In genomic region chr2:232744963-232745362, GRCh38 we compare ENCODE assay signal across 26 cellular contexts. TPM values are rescaled to one million over a fixed set of nuclear protein-coding genes. Genes with fewer than 3 reads are reported as not detected.
DNase-seq lines count a peak whose midpoint lies in the region; ATAC-seq and TF ChIP-seq lines count a peak whose summit lies in the region.
"Had no signal": no experiment of that assay in that cellular context is flagged by ENCODE, and none has a peak within 500 bp of the region (broad histone marks: within the 10 kb centered on the region; RNA-seq: fewer than 3 reads in every experiment).

No MANE protein-coding gene starts in this region.

- peaks cover 15% of the 10 kb centered on the region for H3K36me3 ChIP-seq in CD8-positive, alpha-beta T cell (ENCODE audit: insufficient read depth, low read length)
- peaks cover 7% of the 10 kb centered on the region for H3K36me3 ChIP-seq in mucosa of descending colon (ENCODE audit: low read depth)
- H3K36me3 ChIP-seq in mesendoderm (ENCODE audit: control insufficient read depth, insufficient read depth, low read length): no peaks in the 10 kb centered on the region

- no CpG with 5 or more reads among the region's 1 CpG for WGBS in mesendoderm (ENCODE audit: extremely low coverage, insufficient coverage, low lambda C conversion rate)

- H3K4me3 Mint-ChIP-seq in CD8-positive, alpha-beta T cell: no peak overlapping the region
- no peak overlapping the region for H3K4me3 Mint-ChIP-seq in activated CD8-positive, alpha-beta T cell treated with anti-CD3 and anti-CD28 coated beads, Interleukin-2, amount 10 ng/mL, durations not matched to agents 7 days and 5 days
- H3K4me3 Mint-ChIP-seq in mesothelial cell of epicardium: no peak overlapping the region
- H3K4me3 Mint-ChIP-seq: CD8-positive, alpha-beta memory T cell; HFFc6 had no signal

- no peaks in the 10 kb centered on the region for H3K79me2 ChIP-seq in mesendoderm (ENCODE audit: control insufficient read depth, insufficient read depth, low read length)

- H3K4me1 ChIP-seq in CD8-positive, alpha-beta T cell (ENCODE audit: insufficient read depth, low read length): no peaks in the 10 kb centered on the region
- H3K4me1 ChIP-seq in mucosa of descending colon (ENCODE audit: low read depth): no peaks in the 10 kb centered on the region
- H3K4me1 ChIP-seq in mesendoderm (ENCODE audit: control insufficient read depth, low read depth, low read length): peaks cover 2% of the 10 kb centered on the region

- H3K36me3 Mint-ChIP-seq in CD8-positive, alpha-beta T cell: peaks cover 51% of the 10 kb centered on the region
- peaks cover 34% of the 10 kb centered on the region for H3K36me3 Mint-ChIP-seq in activated CD8-positive, alpha-beta T cell treated with anti-CD3 and anti-CD28 coated beads, Interleukin-2, amount 10 ng/mL, durations not matched to agents 7 days and 5 days (ENCODE audit: low read depth)
- H3K36me3 Mint-ChIP-seq in mesothelial cell of epicardium: peaks cover 19% of the 10 kb centered on the region

- no peaks in the 10 kb centered on the region for H3K27me3 Mint-ChIP-seq in CD8-positive, alpha-beta T cell (ENCODE audit: low read depth)
- no peaks in the 10 kb centered on the region for H3K27me3 Mint-ChIP-seq in activated CD8-positive, alpha-beta T cell treated with anti-CD3 and anti-CD28 coated beads, Interleukin-2, amount 10 ng/mL, durations not matched to agents 7 days and 5 days (ENCODE audit: low read depth)
- H3K27me3 Mint-ChIP-seq in mesothelial cell of epicardium (ENCODE audit: low read depth): no peaks in the 10 kb centered on the region
- H3K27me3 Mint-ChIP-seq: CD8-positive, alpha-beta memory T cell had no signal

- no peak for TF ChIP-seq CTCF in CD8-positive, alpha-beta T cell (IDR thresholded peaks at IDR 0.05)
- no peak for TF ChIP-seq CTCF in mucosa of descending colon (IDR thresholded peaks at IDR 0.05)
- TF ChIP-seq CTCF in mesothelial cell of epicardium (IDR thresholded peaks at IDR 0.05; ENCODE audit: unreplicated experiment): no peak

- no peaks in the 10 kb centered on the region for H3K9me3 ChIP-seq in CD8-positive, alpha-beta T cell (ENCODE audit: low read length)
- H3K9me3 ChIP-seq in mucosa of descending colon: no peaks in the 10 kb centered on the region

- peaks cover 10% of the 10 kb centered on the region for H3K4me1 Mint-ChIP-seq in CD8-positive, alpha-beta T cell (ENCODE audit: low read depth)
- peaks cover 29% of the 10 kb centered on the region for H3K4me1 Mint-ChIP-seq in activated CD8-positive, alpha-beta T cell treated with anti-CD3 and anti-CD28 coated beads, Interleukin-2, amount 10 ng/mL, durations not matched to agents 7 days and 5 days (ENCODE audit: low read depth)
- no peaks in the 10 kb centered on the region for H3K4me1 Mint-ChIP-seq in mesothelial cell of epicardium

- ATAC-seq in CD8-positive, alpha-beta T cell: no peak
- peak; percentile 47 for ATAC-seq in activated CD8-positive, alpha-beta T cell treated with anti-CD3 and anti-CD28 coated beads, Interleukin-2, amount 10 ng/mL, durations not matched to agents 7 days and 5 days
- ATAC-seq in mucosa of descending colon (peak; percentile 87), GM18505 (IDR thresholded peaks at IDR 0.05; ENCODE audit: unreplicated experiment) (no peak)

- H3K18ac ChIP-seq in mesendoderm (ENCODE audit: low read length): no peak overlapping the region

- no peak overlapping the region for H4K5ac ChIP-seq in mesendoderm (ENCODE audit: low read length)

- H2AK5ac ChIP-seq in mesendoderm (ENCODE audit: low read length): no peak overlapping the region

- H3K79me1 ChIP-seq in mesendoderm (ENCODE audit: low read length): peaks cover 2% of the 10 kb centered on the region

- no peak for DNase-seq in CD8-positive, alpha-beta T cell
- DNase-seq in HT-29 (ENCODE audit: low spot score) (peak; percentile 49), mucosa of descending colon (no peak), mesendoderm (no peak), mesothelial cell of epicardium (ENCODE audit: low spot score in 2 of 2, unreplicated experiment in 2 of 2) (no peak)
- DNase-seq in activated CD8-positive, alpha-beta T cell treated with anti-CD3 and anti-CD28 coated beads, Interleukin-2, amount 10 ng/mL, durations not matched to agents 7 days and 5 days: no peak
- DNase-seq: CD8-positive, alpha-beta memory T cell; H7; HFFc6; IMR-90; NCI-H1417; NCI-H1694 treated with DMSO at 0.1 percent for 48 hours; NCI-H2081 treated with DMSO at 0.1 percent for 48 hours; NCI-H446; NCI-H526; OCI-M1; RPMI8226; SHP77 had no signal

- H3K9ac ChIP-seq in mesendoderm (ENCODE audit: low read length): no peak overlapping the region
- H3K9ac ChIP-seq: KMS-11 had no signal

- H3K4me2 ChIP-seq in mesendoderm (ENCODE audit: low read length): no peak overlapping the region
- H3K4me2 ChIP-seq: KMS-11 had no signal

- POLR2A ChIA-PET in CD8-positive, alpha-beta T cell (lab: Charles Lee): no interaction called here
- POLR2A ChIA-PET in activated CD8-positive, alpha-beta T cell treated with anti-CD3 and anti-CD28 coated beads, Interleukin-2, amount 10 ng/mL, durations not matched to agents 7 days and 5 days (lab: Charles Lee): no interaction called here

- no peak for TF ChIP-seq POLR2A in GM18505 (IDR thresholded peaks at IDR 0.05; ENCODE audit: borderline replicate concordance, extremely low read depth, insufficient read depth, insufficient read length)

- no peak overlapping the region for H2BK120ac ChIP-seq in mesendoderm (ENCODE audit: low read depth, low read length)

- no peak overlapping the region for H3K27ac ChIP-seq in CD8-positive, alpha-beta T cell (ENCODE audit: low read depth, low read length)
- H3K27ac ChIP-seq in mesendoderm (ENCODE audit: low read depth, low read length): no peak overlapping the region
- H3K27ac ChIP-seq: HL-60, KMS-11 had no signal

- H4K8ac ChIP-seq in mesendoderm (ENCODE audit: low read depth, low read length): no peak overlapping the region

- intact Hi-C loops in CD8-positive, alpha-beta T cell (cut with DNase I, micrococcal nuclease): no loop called here
- intact Hi-C loops in mucosa of descending colon (cut with DNase I, micrococcal nuclease): loop anchor here in 1 of 2 donors (10.0 kb wide), 1 partner anchor 270 kb away; the partner anchor contains the start of gene NGEF

- no peak overlapping the region for H2BK5ac ChIP-seq in mesendoderm (ENCODE audit: low read length)

- H3K27ac Mint-ChIP-seq in CD8-positive, alpha-beta T cell: peak overlapping the region; percentile 53
- H3K27ac Mint-ChIP-seq in activated CD8-positive, alpha-beta T cell treated with anti-CD3 and anti-CD28 coated beads, Interleukin-2, amount 10 ng/mL, durations not matched to agents 7 days and 5 days: peak overlapping the region; percentile 13
- H3K27ac Mint-ChIP-seq in mesothelial cell of epicardium: no peak overlapping the region
- H3K27ac Mint-ChIP-seq: HFFc6 had no signal

- no peak overlapping the region for H3K23ac ChIP-seq in mesendoderm (ENCODE audit: low read length)

- no peaks in the 10 kb centered on the region for H3K9me3 Mint-ChIP-seq in CD8-positive, alpha-beta T cell
- no peaks in the 10 kb centered on the region for H3K9me3 Mint-ChIP-seq in activated CD8-positive, alpha-beta T cell treated with anti-CD3 and anti-CD28 coated beads, Interleukin-2, amount 10 ng/mL, durations not matched to agents 7 days and 5 days (ENCODE audit: insufficient read depth)
- H3K9me3 Mint-ChIP-seq in mesothelial cell of epicardium: no peaks in the 10 kb centered on the region
- H3K9me3 Mint-ChIP-seq: CD8-positive, alpha-beta memory T cell; HFFc6 had no signal

- H3K56ac ChIP-seq in mesendoderm (ENCODE audit: low read length): no peak overlapping the region

- CTCF ChIA-PET in CD8-positive, alpha-beta T cell (lab: Charles Lee): no interaction called here
- CTCF ChIA-PET in activated CD8-positive, alpha-beta T cell treated with anti-CD3 and anti-CD28 coated beads, Interleukin-2, amount 10 ng/mL, durations not matched to agents 7 days and 5 days (lab: Charles Lee): interaction anchor here (0.7 kb wide), 1 partner anchor 13 kb away, joined by 4 read pairs; no protein-coding TSS in a partner anchor

- no peak overlapping the region for H3K4me3 ChIP-seq in CD8-positive, alpha-beta T cell (ENCODE audit: low read depth, low read length)
- H3K4me3 ChIP-seq in mucosa of descending colon (no peak overlapping the region), mesendoderm (ENCODE audit: low read length) (no peak overlapping the region)

- H3K27me3 ChIP-seq in CD8-positive, alpha-beta T cell (ENCODE audit: insufficient read depth, low read length): no peaks in the 10 kb centered on the region
- no peaks in the 10 kb centered on the region for H3K27me3 ChIP-seq in mesendoderm (ENCODE audit: insufficient read depth, low read length, poor library complexity)

- H3K4ac ChIP-seq in mesendoderm (ENCODE audit: low read depth, low read length): no peak overlapping the region

- H2BK15ac ChIP-seq in mesendoderm (replicated peaks; ENCODE audit: low read depth): no peak overlapping the region

RNA-seq across cellular contexts. Expression of gene KCNJ13, which starts 31.4 kb away (rescaled TPM):
- total RNA-seq in CD8-positive, alpha-beta T cell: not detected
- not detected in 2 replicates for total RNA-seq in HT-29 (2014; rRNA removed; shearing (Covaris generic))
- not detected for total RNA-seq in activated CD8-positive, alpha-beta T cell treated with anti-CD3 and anti-CD28 coated beads, Interleukin-2, amount 10 ng/mL, durations not matched to agents 7 days and 5 days
- total RNA-seq in mucosa of descending colon (not detected), mesothelial cell of epicardium (0.35 to 0.60 TPM (median 0.41 TPM) in 3 replicates)
- polyA plus RNA-seq in mesendoderm (2013, experiment 1 of 2): 0.01 TPM
- not detected for polyA plus RNA-seq in mesendoderm (2013, experiment 2 of 2)
- total RNA-seq: A673; CD8-positive, alpha-beta memory T cell; Daoy; H7; HFFc6; HT1080; IMR-90; M059J had no signal
- polyA plus RNA-seq: BJ, IMR-90 had no signal

RNA-seq across cellular contexts. Expression of gene GIGYF2, which starts 47.8 kb away (rescaled TPM):
- total RNA-seq in CD8-positive, alpha-beta T cell: 10 to 100 TPM; 40.5 to 52.2 TPM
- 27.1 and 40.2 TPM in 2 replicates for total RNA-seq in HT-29 (2014; rRNA removed; shearing (Covaris generic))
- total RNA-seq in activated CD8-positive, alpha-beta T cell treated with anti-CD3 and anti-CD28 coated beads, Interleukin-2, amount 10 ng/mL, durations not matched to agents 7 days and 5 days: 10 to 100 TPM; 59.3 to 61.7 TPM
- total RNA-seq in mucosa of descending colon: 10 to 100 TPM; 57.8 to 82.1 (median 74.8) TPM
- polyA plus RNA-seq in mesendoderm (2013, experiment 1 of 2): 29.4 TPM
- 30.9 TPM for polyA plus RNA-seq in mesendoderm (2013, experiment 2 of 2)
- 75.3 to 78.8 TPM (median 76.9 TPM) in 3 replicates for total RNA-seq in mesothelial cell of epicardium

Comparison
In these comparisons a context has a peak if more than half of its experiments do, and no peak if none do; other contexts are left out.
1. ATAC-seq: peak in activated CD8-positive, alpha-beta T cell treated with anti-CD3 and anti-CD28 coated beads, Interleukin-2, amount 10 ng/mL, durations not matched to agents 7 days and 5 days (single experiment) and mucosa of descending colon (single experiment); none in CD8-positive, alpha-beta T cell (single experiment) and GM18505 (single experiment).